15 cellular contexts compared by ENCODE assay signal in genomic region chr6:24876496-24877465, GRCh38. TPM values are rescaled to one million over a fixed set of nuclear protein-coding genes. Genes with fewer than 3 reads are reported as not detected.
DNase-seq lines count a peak whose midpoint lies in the region; ATAC-seq and TF ChIP-seq lines count a peak whose summit lies in the region.
"Had no signal": no experiment of that assay in that cellular context is flagged by ENCODE, and none has a peak within 500 bp of the region (broad histone marks: within the 10 kb centered on the region; RNA-seq: fewer than 3 reads in every experiment).

No MANE protein-coding gene starts in this region.

- POLR2A ChIA-PET in HEK293T (lab: Yijun Ruan, JAX): no interaction called here

- no peak overlapping the region for H3K4me3 Mint-ChIP-seq in activated CD4-positive, alpha-beta T cell treated with anti-CD3 and anti-CD28 coated beads, Interleukin-2, amount 10 ng/mL, durations not matched to agents 24 days and 14 days
- no peak overlapping the region for H3K4me3 Mint-ChIP-seq in activated naive CD8-positive, alpha-beta T cell
- H3K4me3 Mint-ChIP-seq in immature natural killer cell: peak overlapping the region in 4 of 5 donors; percentile 1 to 48 (median 26)
- H3K4me3 Mint-ChIP-seq in stimulated activated naive B cell treated with anti-CD40 and anti-IgM and Interleukin-4, amounts not matched to agents 10 μg/mL and 1 μg/mL and 100 μg/mL, for 72 hours: no peak overlapping the region
- H3K4me3 Mint-ChIP-seq: HFFc6; T-helper 2 cell treated with Interferon-gamma antibody and Interleukin-4, amounts not matched to agents 5 μg/mL and 100 μg/mL, for 36 hours had no signal

- peaks cover 80% of the 10 kb centered on the region for H3K36me3 Mint-ChIP-seq in activated CD4-positive, alpha-beta T cell treated with anti-CD3 and anti-CD28 coated beads, Interleukin-2, amount 10 ng/mL, durations not matched to agents 24 days and 14 days (ENCODE audit: low read depth)
- H3K36me3 Mint-ChIP-seq in activated naive CD8-positive, alpha-beta T cell: peaks cover 37% of the 10 kb centered on the region
- peaks cover 32 to 70% (median 49%) of the 10 kb centered on the region in 3 donors for H3K36me3 Mint-ChIP-seq in immature natural killer cell
- peaks cover 27 to 61% of the 10 kb centered on the region in 2 donors for H3K36me3 Mint-ChIP-seq in stimulated activated naive B cell treated with anti-CD40 and anti-IgM and Interleukin-4, amounts not matched to agents 10 μg/mL and 1 μg/mL and 100 μg/mL, for 72 hours

- CTCF ChIA-PET in HEK293T (lab: Yijun Ruan, JAX): no interaction called here

- peak overlapping the region; percentile 57 for H3K27ac Mint-ChIP-seq in activated CD4-positive, alpha-beta T cell treated with anti-CD3 and anti-CD28 coated beads, Interleukin-2, amount 10 ng/mL, durations not matched to agents 24 days and 14 days
- peak overlapping the region; percentile 94 for H3K27ac Mint-ChIP-seq in activated naive CD8-positive, alpha-beta T cell
- peak overlapping the region; percentile 16 to 92 (median 82) for H3K27ac Mint-ChIP-seq in immature natural killer cell
- peak overlapping the region; percentile 81 for H3K27ac Mint-ChIP-seq in stimulated activated naive B cell treated with anti-CD40 and anti-IgM and Interleukin-4, amounts not matched to agents 10 μg/mL and 1 μg/mL and 100 μg/mL, for 72 hours
- H3K27ac Mint-ChIP-seq: stimulated activated naive CD8-positive, alpha-beta T cell treated with anti-CD3 and anti-CD28 coated beads, Interleukin-15, amount 100 ng/mL, for 72 hours had no signal

- intact Hi-C loops in activated CD4-positive, alpha-beta T cell treated with anti-CD3 and anti-CD28 coated beads, Interleukin-2, amount 10 ng/mL, durations not matched to agents 24 days and 14 days (cut with micrococcal nuclease): no loop called here

- H3K4me1 Mint-ChIP-seq in activated CD4-positive, alpha-beta T cell treated with anti-CD3 and anti-CD28 coated beads, Interleukin-2, amount 10 ng/mL, durations not matched to agents 24 days and 14 days: peaks cover 29% of the 10 kb centered on the region
- H3K4me1 Mint-ChIP-seq in activated naive CD8-positive, alpha-beta T cell (ENCODE audit: low read depth): peaks cover 82% of the 10 kb centered on the region
- peaks cover 69 to 97% of the 10 kb centered on the region in 2 donors for H3K4me1 Mint-ChIP-seq in immature natural killer cell
- H3K4me1 Mint-ChIP-seq in stimulated activated naive B cell treated with anti-CD40 and anti-IgM and Interleukin-4, amounts not matched to agents 10 μg/mL and 1 μg/mL and 100 μg/mL, for 72 hours: peaks cover 32 to 50% of the 10 kb centered on the region in 2 donors

- DNase-seq in activated CD4-positive, alpha-beta T cell treated with anti-CD3 and anti-CD28 coated beads, Interleukin-2, amount 10 ng/mL, durations not matched to agents 24 days and 14 days: no peak
- no peak for DNase-seq in activated CD4-positive, alpha-beta T cell treated with anti-CD3 and anti-CD28 coated beads, Interleukin-2, amount 50 U/mL, for 4 hours
- no peak for DNase-seq in immature natural killer cell
- no peak for DNase-seq in stimulated activated naive B cell treated with anti-CD40 and anti-IgM and Interleukin-4, amounts not matched to agents 10 μg/mL and 1 μg/mL and 100 μg/mL, for 72 hours
- no peak for DNase-seq in NCI-H2196 (lab: John Stamatoyannopoulos, UW; ENCODE audit: unreplicated experiment)
- DNase-seq in HEK293T (ENCODE audit: extremely low spot score): no peak
- DNase-seq in SHP77 treated with DMSO at 0.1 percent for 48 hours (lab: John Stamatoyannopoulos, UW): no peak
- DNase-seq: HFFc6; NCI-H2081; NCI-H748 treated with DMSO at 0.1 percent for 48 hours; RPMI8226; stimulated activated naive CD8-positive, alpha-beta T cell treated with anti-CD3 and anti-CD28 coated beads, Interleukin-15, amount 100 ng/mL, for 72 hours had no signal

- ATAC-seq in stimulated activated naive B cell treated with anti-CD40 and anti-IgM and Interleukin-4, amounts not matched to agents 10 μg/mL and 1 μg/mL and 100 μg/mL, for 72 hours (replicated peaks): no peak
- ATAC-seq: A549; stimulated activated naive CD8-positive, alpha-beta T cell treated with anti-CD3 and anti-CD28 coated beads, Interleukin-15, amount 100 ng/mL, for 72 hours had no signal

- H3K9me3 Mint-ChIP-seq in activated CD4-positive, alpha-beta T cell treated with anti-CD3 and anti-CD28 coated beads, Interleukin-2, amount 10 ng/mL, durations not matched to agents 24 days and 14 days: no peaks in the 10 kb centered on the region
- no peaks in the 10 kb centered on the region for H3K9me3 Mint-ChIP-seq in activated naive CD8-positive, alpha-beta T cell (ENCODE audit: low read depth)
- H3K9me3 Mint-ChIP-seq in immature natural killer cell: peaks cover 0 to 4% (median 0%) of the 10 kb centered on the region in 6 donors
- H3K9me3 Mint-ChIP-seq in stimulated activated naive B cell treated with anti-CD40 and anti-IgM and Interleukin-4, amounts not matched to agents 10 μg/mL and 1 μg/mL and 100 μg/mL, for 72 hours: peaks cover 5 to 8% of the 10 kb centered on the region in 2 donors

- H3K27me3 Mint-ChIP-seq in activated CD4-positive, alpha-beta T cell treated with anti-CD3 and anti-CD28 coated beads, Interleukin-2, amount 10 ng/mL, durations not matched to agents 24 days and 14 days: no peaks in the 10 kb centered on the region
- H3K27me3 Mint-ChIP-seq in activated naive CD8-positive, alpha-beta T cell: no peaks in the 10 kb centered on the region
- no peaks in the 10 kb centered on the region for H3K27me3 Mint-ChIP-seq in immature natural killer cell (ENCODE audit: low read depth in 3 of 3)
- H3K27me3 Mint-ChIP-seq in stimulated activated naive B cell treated with anti-CD40 and anti-IgM and Interleukin-4, amounts not matched to agents 10 μg/mL and 1 μg/mL and 100 μg/mL, for 72 hours: no peaks in the 10 kb centered on the region
- H3K27me3 Mint-ChIP-seq: stimulated activated naive CD8-positive, alpha-beta T cell treated with anti-CD3 and anti-CD28 coated beads, Interleukin-15, amount 100 ng/mL, for 72 hours had no signal

TF ChIP-seq in HEK293T, 16 proteins besides CTCF, POLR2A, EP300 and RAD21:
- no peak for TF ChIP-seq TARDBP (IDR thresholded peaks at IDR 0.05)
- TF ChIP-seq L3MBTL2 (conservative IDR thresholded peaks at IDR 0.05): no peak
- TF ChIP-seq CTBP1 (IDR thresholded peaks at IDR 0.05; ENCODE audit: borderline replicate concordance): no peak
- no peak for TF ChIP-seq SP1 (IDR thresholded peaks at IDR 0.05)
- TF ChIP-seq NFRKB (IDR thresholded peaks at IDR 0.05): no peak
- TF ChIP-seq LEF1 (IDR thresholded peaks at IDR 0.05; ENCODE audit: borderline replicate concordance): no peak
- TF ChIP-seq HDGF (IDR thresholded peaks at IDR 0.05; ENCODE audit: borderline replicate concordance): no peak
- no peak for TF ChIP-seq FOXA1 (IDR thresholded peaks at IDR 0.05)
- no peak for TF ChIP-seq PKNOX1 (IDR thresholded peaks at IDR 0.05)
- TF ChIP-seq SUZ12 (IDR thresholded peaks at IDR 0.05): no peak
- TF ChIP-seq BHLHE40 (IDR thresholded peaks at IDR 0.05; ENCODE audit: borderline replicate concordance): no peak
- TF ChIP-seq FOXM1 (IDR thresholded peaks at IDR 0.05; ENCODE audit: borderline replicate concordance): no peak
- no peak for TF ChIP-seq ZNF384 (IDR thresholded peaks at IDR 0.05)
- TF ChIP-seq FOXK2 (IDR thresholded peaks at IDR 0.05): no peak
- TF ChIP-seq ELF4 (IDR thresholded peaks at IDR 0.05): no peak
- no peak for TF ChIP-seq ARNT (IDR thresholded peaks at IDR 0.05)

RNA-seq across cellular contexts. Expression of gene RIPOR2, which starts 59.0 kb away (rescaled TPM):
- 25.3 and 26.5 TPM in 2 replicates for total RNA-seq in activated CD4-positive, alpha-beta T cell treated with anti-CD3 and anti-CD28 coated beads, Interleukin-2, amount 10 ng/mL, durations not matched to agents 24 days and 14 days
- polyA plus RNA-seq in immature natural killer cell: 100 to 1,000 TPM; 262 to 392 (median 334) TPM

Comparison
In these comparisons a context has a peak if more than half of its experiments do, and no peak if none do; other contexts are left out.
1. H3K4me3 Mint-ChIP-seq: peak in immature natural killer cell (4 of 5); none in activated CD4-positive, alpha-beta T cell treated with anti-CD3 and anti-CD28 coated beads, Interleukin-2, amount 10 ng/mL, durations not matched to agents 24 days and 14 days (single experiment), activated naive CD8-positive, alpha-beta T cell (single experiment) and stimulated activated naive B cell treated with anti-CD40 and anti-IgM and Interleukin-4, amounts not matched to agents 10 μg/mL and 1 μg/mL and 100 μg/mL, for 72 hours (0 of 2).
2. Peak in every context shown above with its lines, with median percentiles within 50 percentile points of each other: H3K27ac Mint-ChIP-seq.